Comparison of ENCODE assay signal across 35 cellular contexts in the genomic region with DNA sequence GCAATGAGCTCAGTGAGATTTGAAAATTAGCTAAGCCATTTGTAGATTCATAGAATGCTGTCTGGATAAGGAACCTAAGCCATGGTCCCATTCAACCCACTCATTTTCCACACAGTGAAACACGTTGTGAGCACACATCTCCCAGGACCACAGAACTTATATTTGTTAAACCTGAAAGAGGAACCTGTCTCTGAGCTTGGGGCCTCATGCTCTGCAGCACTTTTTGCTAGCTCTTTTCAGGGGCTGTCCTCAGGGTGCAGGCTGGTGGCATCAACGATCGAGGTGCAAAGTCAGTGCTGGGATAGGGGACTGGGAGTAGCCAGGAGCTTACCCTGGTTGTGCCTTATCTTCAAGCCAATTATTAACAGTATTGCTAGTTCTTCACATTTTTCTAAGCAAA. TPM values are rescaled to one million over a fixed set of nuclear protein-coding genes. Genes with fewer than 3 reads are reported as not detected.
"Had no signal": no experiment of that assay in that cellular context is flagged by ENCODE, and none has a peak within 500 bp of the region (broad histone marks: within the 10 kb centered on the region; RNA-seq: fewer than 3 reads in every experiment).

No MANE protein-coding gene starts in this region.

- DNase-seq: activated CD4-positive, alpha-beta memory T cell treated with anti-CD3 and anti-CD28 coated beads for 36 hours; activated CD4-positive, alpha-beta T cell treated with anti-CD3 and anti-CD28 coated beads for 36 hours; activated CD4-positive, alpha-beta T cell treated with anti-CD3 and anti-CD28 coated beads, Interleukin-2, amount 10 ng/mL, durations not matched to agents 24 days and 14 days; activated CD4-positive, CD25-positive, alpha-beta regulatory T cell; activated CD4-positive, CD25-positive, alpha-beta regulatory T cell treated with anti-CD3 and anti-CD28 coated beads, Interleukin-2, amount 50 U/mL, for 72 hours; activated CD8-positive, alpha-beta memory T cell treated with anti-CD3 and anti-CD28 coated beads, Interleukin-2, amount 10 ng/mL, durations not matched to agents 7 days and 5 days; activated CD8-positive, alpha-beta memory T cell treated with anti-CD3 and anti-CD28 coated beads, Interleukin-2, amount 50 U/mL, for 4 hours; activated CD8-positive, alpha-beta T cell treated with anti-CD3 and anti-CD28 coated beads, Interleukin-2, amount 10 ng/mL, durations not matched to agents 7 days and 5 days; activated effector memory CD4-positive, alpha-beta T cell treated with anti-CD3 and anti-CD28 coated beads, Interleukin-2, amount 50 U/mL, for 16 hours; activated naive CD4-positive, alpha-beta T cell treated with anti-CD3 and anti-CD28 coated beads for 36 hours; activated naive CD8-positive, alpha-beta T cell treated with anti-CD3 and anti-CD28 coated beads for 36 hours; activated naive CD8-positive, alpha-beta T cell treated with anti-CD3 and anti-CD28 coated beads, Interleukin-2, amount 50 U/mL, for 24 hours; activated T-cell treated with anti-CD3 and anti-CD28 coated beads, Interleukin-2, amount 50 U/mL, for 1 hour; activated T-cell treated with anti-CD3 and anti-CD28 coated beads, Interleukin-2, amount 50 U/mL, for 48 hours; adrenal gland; central memory CD4-positive, alpha-beta T cell; cerebellar nuclear complex; colonic mucosa; effector CD8-positive, alpha-beta T cell; foreskin keratinocyte; gastrocnemius medialis; glutamatergic neuron; heart left ventricle; T-helper 17 cell; T1000 had no signal

- H3K4me3 ChIP-seq: adrenal gland, ascending aorta, breast epithelium, cardiac muscle cell, colonic mucosa, gastrocnemius medialis, heart left ventricle had no signal

- H3K27ac ChIP-seq: adrenal gland, ascending aorta, breast epithelium, cardiac muscle cell, colonic mucosa, foreskin keratinocyte, gastrocnemius medialis, heart left ventricle had no signal

- H3K27me3 ChIP-seq: ascending aorta, colonic mucosa had no signal

- H3K4me1 ChIP-seq: adrenal gland, ascending aorta, breast epithelium, colonic mucosa, foreskin keratinocyte, gastrocnemius medialis, heart left ventricle had no signal

- H3K9me3 ChIP-seq: adrenal gland, ascending aorta, breast epithelium, colonic mucosa, gastrocnemius medialis, heart left ventricle had no signal

- ATAC-seq: activated CD4-positive, alpha-beta T cell treated with anti-CD3 and anti-CD28 coated beads for 36 hours; activated CD8-positive, alpha-beta memory T cell treated with anti-CD3 and anti-CD28 coated beads, Interleukin-2, amount 10 ng/mL, durations not matched to agents 7 days and 5 days; activated CD8-positive, alpha-beta T cell treated with anti-CD3 and anti-CD28 coated beads, Interleukin-2, amount 10 ng/mL, durations not matched to agents 7 days and 5 days; activated naive CD8-positive, alpha-beta T cell treated with anti-CD3 and anti-CD28 coated beads, Interleukin-2, amount 50 U/mL, for 24 hours; esophagus mucosa; foreskin keratinocyte; gastrocnemius medialis; heart left ventricle; T-helper 17 cell had no signal

- H3K36me3 ChIP-seq: adrenal gland, ascending aorta, breast epithelium, cardiac muscle cell, colonic mucosa, gastrocnemius medialis, heart left ventricle had no signal

RNA-seq across cellular contexts. Expression of a gene that starts 11.9 kb away (rescaled TPM):
- total RNA-seq: activated CD4-positive, alpha-beta memory T cell treated with anti-CD3 and anti-CD28 coated beads for 36 hours; activated CD4-positive, alpha-beta T cell treated with anti-CD3 and anti-CD28 coated beads for 36 hours; activated CD4-positive, alpha-beta T cell treated with anti-CD3 and anti-CD28 coated beads, Interleukin-2, amount 10 ng/mL, durations not matched to agents 24 days and 14 days; activated CD8-positive, alpha-beta memory T cell treated with anti-CD3 and anti-CD28 coated beads for 36 hours; activated CD8-positive, alpha-beta memory T cell treated with anti-CD3 and anti-CD28 coated beads, Interleukin-2, amount 10 ng/mL, durations not matched to agents 7 days and 5 days; activated CD8-positive, alpha-beta T cell treated with anti-CD3 and anti-CD28 coated beads, Interleukin-2, amount 10 ng/mL, durations not matched to agents 7 days and 5 days; activated naive CD4-positive, alpha-beta T cell treated with anti-CD3 and anti-CD28 coated beads for 36 hours; activated naive CD8-positive, alpha-beta T cell treated with anti-CD3 and anti-CD28 coated beads for 36 hours; activated T-helper 1 cell treated with anti-CD3 and anti-CD28 coated beads, Interleukin-12 subunit alpha, Interleukin-12 subunit beta, Interleukin-2, Interleukin-4 antibody, amounts not matched to agents 30 ng/mL and 10 ng/mL and 1 ng/mL, durations not matched to agents 14 hours and 24 hours and 36 hours; activated T-helper 2 cell treated with anti-CD3 and anti-CD28 coated beads, Interferon-gamma antibody, Interleukin-2, Interleukin-4, amounts not matched to agents 10 μg/mL and 5 μg/mL and 100 μg/mL, durations not matched to agents 14 hours and 24 hours and 36 hours; ascending aorta; dermis microvascular lymphatic vessel endothelial cell; endothelial cell of umbilical vein; epithelial cell of proximal tubule; foreskin keratinocyte; T-helper 17 cell had no signal
- polyA plus RNA-seq: endothelial cell of umbilical vein, heart left ventricle had no signal
